In genomic region chr17:50117202-50118040, GRCh38 we compare ENCODE assay signal across 8 cellular contexts. TPM values are rescaled to one million over a fixed set of nuclear protein-coding genes. Genes with fewer than 3 reads are reported as not detected.
DNase-seq lines count a peak whose midpoint lies in the region; ATAC-seq and TF ChIP-seq lines count a peak whose summit lies in the region.

No MANE protein-coding gene starts in this region.

- H3K27ac ChIP-seq in HUES48 (ENCODE audit: low read depth, low read length), result peak overlapping the region; percentile 14
- H3K27ac ChIP-seq in coronary artery, result no peak overlapping the region
- H3K27ac ChIP-seq in lung (ENCODE audit: low read depth in 1 of 2, low read length in 1 of 2), result no peak overlapping the region

- H3K27me3 Mint-ChIP-seq in stimulated activated memory B cell treated with anti-CD40 and anti-IgM and Interleukin-4, amounts not matched to agents 10 μg/mL and 1 μg/mL and 100 μg/mL, for 72 hours, result peaks cover 59% of the 10 kb centered on the region

- H3K9ac ChIP-seq in HUES48 (ENCODE audit: low read depth, low read length), result no peak overlapping the region; the same call in 1 of the 2 replicates

- H3K9me3 ChIP-seq in HUES48 (ENCODE audit: control insufficient read depth, insufficient read depth, low read length) (no peaks in the 10 kb centered on the region), lung (ENCODE audit: control insufficient read depth in 2 of 2, insufficient read depth in 1 of 2, low read length in 1 of 2) (no peaks in the 10 kb centered on the region)

- peaks cover 24% of the 10 kb centered on the region for H3K27me3 ChIP-seq in HUES48 (ENCODE audit: control insufficient read depth, insufficient read depth, low read length)
- no peaks in the 10 kb centered on the region for H3K27me3 ChIP-seq in lung (ENCODE audit: control insufficient read depth, insufficient read depth)

- H3K4me3 ChIP-seq in HUES48 (ENCODE audit: low read depth, low read length) (peak overlapping the region; percentile 36), coronary artery (peak overlapping the region; percentile 49), lung (no peak overlapping the region)

- peak; percentile 77 for ATAC-seq in lung (ENCODE audit: insufficient read depth, low FRiP score)
- ATAC-seq in stimulated activated memory B cell treated with anti-CD40 and anti-IgM and Interleukin-4, amounts not matched to agents 10 μg/mL and 1 μg/mL and 100 μg/mL, for 72 hours, result peak; percentile 83
- ATAC-seq in HG02642 (IDR thresholded peaks at IDR 0.05; ENCODE audit: poor library complexity, unreplicated experiment), result no peak

- H3K4me1 ChIP-seq in HUES48 (ENCODE audit: control insufficient read depth, insufficient read depth, low read length) (peaks cover 9% of the 10 kb centered on the region), lung (ENCODE audit: control insufficient read depth in 2 of 2, insufficient read depth in 2 of 2, low read length in 2 of 2) (peaks cover under 1 to 6% of the 10 kb centered on the region in 2 donors)

- TF ChIP-seq CTCF in coronary artery (IDR thresholded peaks at IDR 0.05) (peak; percentile 42), lung (IDR thresholded peaks at IDR 0.05; ENCODE audit: control extremely low read depth, extremely low read depth) (no peak)

- peaks cover 17% of the 10 kb centered on the region for H3K4me1 Mint-ChIP-seq in stimulated activated memory B cell treated with anti-CD40 and anti-IgM and Interleukin-4, amounts not matched to agents 10 μg/mL and 1 μg/mL and 100 μg/mL, for 72 hours

- 12 to 21% methylated on average over 63 to 64 of the region's 64 CpGs for WGBS in lung, 2 donors

- no peaks in the 10 kb centered on the region for H3K36me3 Mint-ChIP-seq in stimulated activated memory B cell treated with anti-CD40 and anti-IgM and Interleukin-4, amounts not matched to agents 10 μg/mL and 1 μg/mL and 100 μg/mL, for 72 hours

- H3K36me3 ChIP-seq in HUES48 (ENCODE audit: control insufficient read depth, insufficient read depth, low read length) (no peaks in the 10 kb centered on the region), lung (ENCODE audit: control insufficient read depth in 2 of 2, insufficient read depth in 2 of 2, low read length in 2 of 2) (peaks cover 0 to 2% of the 10 kb centered on the region in 2 donors)

- H3K4me3 Mint-ChIP-seq in stimulated activated memory B cell treated with anti-CD40 and anti-IgM and Interleukin-4, amounts not matched to agents 10 μg/mL and 1 μg/mL and 100 μg/mL, for 72 hours, result peak overlapping the region; percentile 62

- H3K9me3 Mint-ChIP-seq in stimulated activated memory B cell treated with anti-CD40 and anti-IgM and Interleukin-4, amounts not matched to agents 10 μg/mL and 1 μg/mL and 100 μg/mL, for 72 hours, result no peaks in the 10 kb centered on the region

- DNase-seq in CD1c-positive myeloid dendritic cell (ENCODE audit: extremely low spot score) (peak; percentile 62), coronary artery (ENCODE audit: low spot score) (no peak), lung (ENCODE audit: low spot score) (peak; percentile 51), ureter (ENCODE audit: low spot score) (no peak)
- DNase-seq in activated CD4-positive, alpha-beta T cell treated with anti-CD3 and anti-CD28 coated beads for 4 hours, result peak; percentile 55 to 60

- H3K27ac Mint-ChIP-seq in stimulated activated memory B cell treated with anti-CD40 and anti-IgM and Interleukin-4, amounts not matched to agents 10 μg/mL and 1 μg/mL and 100 μg/mL, for 72 hours, result no peak overlapping the region

RNA-seq across cellular contexts. Expression of gene SAMD14, which starts 12.5 kb away (rescaled TPM):
- total RNA-seq in lung, result 1 to 10 TPM; 3.3 to 4.4 TPM
- polyA plus RNA-seq in lung, result 1 to 10 TPM; 3.9 to 6.2 TPM
- 5.5 TPM for total RNA-seq in ureter

RNA-seq across cellular contexts. Expression of gene PDK2, which starts 22.3 kb away (rescaled TPM):
- total RNA-seq in lung, result 10 to 100 TPM; 23.2 to 27.8 TPM
- 10 to 100 TPM in 1 of 2 donors, 1 to 10 TPM in 1; 10.0 to 15.7 TPM for polyA plus RNA-seq in lung
- 25.7 TPM for total RNA-seq in ureter

RNA-seq across cellular contexts. Expression of gene PPP1R9B, which starts 33.1 kb away (rescaled TPM):
- total RNA-seq in lung (10 to 100 TPM; 31.7 to 77.4 TPM), ureter (38.4 TPM)
- 10 to 100 TPM; 38.1 to 61.5 TPM for polyA plus RNA-seq in lung

RNA-seq across cellular contexts. Expression of gene SGCA, which starts 48.4 kb away (rescaled TPM):
- total RNA-seq in lung (10 to 100 TPM in 1 of 2 donors, 1 to 10 TPM in 1; 5.0 to 18.2 TPM), ureter (16.9 TPM)
- 10 to 100 TPM in 1 of 2 donors, 1 to 10 TPM in 1; 9.7 to 19.4 TPM for polyA plus RNA-seq in lung

Comparison
In these comparisons a context has a peak if more than half of its experiments do, and no peak if none do; other contexts are left out.
1. DNase-seq: peak in CD1c-positive myeloid dendritic cell (single experiment), activated CD4-positive, alpha-beta T cell treated with anti-CD3 and anti-CD28 coated beads for 4 hours (2 of 2) and lung (single experiment); none in coronary artery (single experiment) and ureter (single experiment).